ENCODE assay signal across 22 cellular contexts in the genomic region with DNA sequence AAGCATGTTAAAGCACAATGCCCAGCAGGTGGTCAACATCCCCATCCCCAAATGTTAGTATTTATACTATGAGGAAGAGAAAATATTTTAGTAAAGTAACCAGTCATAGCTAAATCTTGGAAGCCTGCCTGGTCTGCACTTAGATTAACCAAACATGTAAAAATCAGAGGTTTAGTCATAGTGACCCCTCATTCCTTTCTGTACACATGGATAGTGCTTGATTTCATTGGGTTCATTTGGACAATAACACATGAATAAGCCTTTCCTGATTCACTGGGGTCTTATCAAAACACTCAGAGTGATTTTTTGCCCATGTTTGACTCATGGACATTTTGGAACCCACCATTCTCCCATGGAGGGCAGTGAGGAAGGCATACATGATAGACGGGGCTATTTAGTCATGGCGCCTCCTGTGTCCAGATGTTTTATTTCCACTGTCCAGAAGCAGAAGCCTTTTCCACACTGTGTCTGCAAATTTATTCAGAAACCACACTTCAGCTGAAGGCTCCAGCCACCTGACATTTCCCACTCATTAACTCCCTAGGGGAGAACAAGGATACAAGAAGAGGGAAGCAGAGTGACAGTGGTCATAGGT. TPM values are rescaled to one million over a fixed set of nuclear protein-coding genes. Genes with fewer than 3 reads are reported as not detected.
DNase-seq lines count a peak whose midpoint lies in the region; ATAC-seq and TF ChIP-seq lines count a peak whose summit lies in the region.
"Had no signal": no experiment of that assay in that cellular context is flagged by ENCODE, and none has a peak within 500 bp of the region (broad histone marks: within the 10 kb centered on the region; RNA-seq: fewer than 3 reads in every experiment).

No MANE protein-coding gene starts in this region.

- H3K27me3 ChIP-seq in adipocyte (replicated peaks; ENCODE audit: control insufficient read depth, insufficient read depth, low read length) (no peaks in the 10 kb centered on the region), stomach (no peaks in the 10 kb centered on the region)
- H3K27me3 ChIP-seq in naive thymus-derived CD4-positive, alpha-beta T cell (ENCODE audit: control insufficient read depth in 2 of 2, insufficient read depth in 2 of 2, low read length in 2 of 2) = no peaks in the 10 kb centered on the region
- H3K27me3 ChIP-seq: body of pancreas had no signal

- H3K9me3 ChIP-seq in adipocyte (ENCODE audit: control insufficient read depth, low read length) (peaks cover 7% of the 10 kb centered on the region), stomach (peaks cover 0 to 9% (median 0%) of the 10 kb centered on the region in 4 donors)
- no peaks in the 10 kb centered on the region for H3K9me3 ChIP-seq in naive thymus-derived CD4-positive, alpha-beta T cell (ENCODE audit: control insufficient read depth in 2 of 3, low read length in 3 of 3)
- H3K9me3 ChIP-seq: body of pancreas had no signal

- H3K27ac ChIP-seq in stomach = peak overlapping the region; percentile 39 to 72 (median 54)
- no peak overlapping the region for H3K27ac ChIP-seq in naive thymus-derived CD4-positive, alpha-beta T cell (ENCODE audit: low read depth, low read length)
- H3K27ac ChIP-seq: body of pancreas, skin epidermis had no signal

- H3K4me1 Mint-ChIP-seq in naive thymus-derived CD4-positive, alpha-beta T cell = no peaks in the 10 kb centered on the region
- H3K4me1 Mint-ChIP-seq: CD4-positive, alpha-beta memory T cell; endodermal cell had no signal

- WGBS in stomach, 5 donors = 58 to 82% (median 80%) methylated on average over 2 of the region's 2 CpGs

- ATAC-seq in naive thymus-derived CD4-positive, alpha-beta T cell = no peak
- ATAC-seq in GM18520 (IDR thresholded peaks at IDR 0.05; ENCODE audit: unreplicated experiment) = no peak
- ATAC-seq: HCT116, T-helper 17 cell had no signal

- TF ChIP-seq CTCF in fibroblast of pulmonary artery (IDR thresholded peaks at IDR 0.05; ENCODE audit: low read length, missing control alignments) = no peak
- TF ChIP-seq CTCF in stomach (IDR thresholded peaks at IDR 0.05) = no peak

- DNase-seq in HCEC 1CT (peak; percentile 99), adipocyte (ENCODE audit: low read depth) (peak; percentile 88), fibroblast of pulmonary artery (ENCODE audit: low read depth) (peak; percentile 89), stomach (no peak), SKM-1 treated with dmso at 0.1 percent for 144 hours (lab: John Stamatoyannopoulos, UW; ENCODE audit: unreplicated experiment) (no peak)
- DNase-seq in naive thymus-derived CD4-positive, alpha-beta T cell = no peak
- DNase-seq in effector CD4-positive, alpha-beta T cell = no peak
- DNase-seq: activated CD4-positive, CD25-positive, alpha-beta regulatory T cell; activated effector memory CD4-positive, alpha-beta T cell treated with anti-CD3 and anti-CD28 coated beads, Interleukin-2, amount 50 U/mL, for 16 hours; CD4-positive, alpha-beta memory T cell; endodermal cell; head of caudate nucleus; midbrain; NCI-H2171 treated with DMSO at 0.1 percent for 48 hours; occipital lobe; T-helper 17 cell had no signal

- H3K4me3 ChIP-seq in adipocyte (ENCODE audit: low read length) (peak overlapping the region; percentile 63), fibroblast of pulmonary artery (replicated peaks; ENCODE audit: low read depth, low read length) (no peak overlapping the region), stomach (no peak overlapping the region)
- H3K4me3 ChIP-seq in naive thymus-derived CD4-positive, alpha-beta T cell (ENCODE audit: low read length) = no peak overlapping the region
- H3K4me3 ChIP-seq: body of pancreas, skin epidermis had no signal

- peaks cover 0 to 60% (median 15%) of the 10 kb centered on the region in 5 donors for H3K27me3 Mint-ChIP-seq in naive thymus-derived CD4-positive, alpha-beta T cell

- no peak for TF ChIP-seq EP300 in stomach (IDR thresholded peaks at IDR 0.05)

- H3K36me3 ChIP-seq in adipocyte (ENCODE audit: control insufficient read depth, insufficient read depth, low read length, severe bottlenecking) (no peaks in the 10 kb centered on the region), stomach (no peaks in the 10 kb centered on the region)
- H3K36me3 ChIP-seq in naive thymus-derived CD4-positive, alpha-beta T cell (ENCODE audit: control insufficient read depth in 2 of 3, insufficient read depth in 3 of 3, low read length in 3 of 3) = no peaks in the 10 kb centered on the region

- POLR2A ChIA-PET in naive thymus-derived CD4-positive, alpha-beta T cell (lab: Charles Lee) = no interaction called here

- TF ChIP-seq POLR2A in stomach (IDR thresholded peaks at IDR 0.05) = no peak

- H3K36me3 Mint-ChIP-seq in naive thymus-derived CD4-positive, alpha-beta T cell = peaks cover 0 to 6% (median 0%) of the 10 kb centered on the region in 5 donors
- H3K36me3 Mint-ChIP-seq: CD4-positive, alpha-beta memory T cell; type B pancreatic cell had no signal

- H3K9me3 Mint-ChIP-seq in naive thymus-derived CD4-positive, alpha-beta T cell = peaks cover 0 to 9% (median 0%) of the 10 kb centered on the region in 11 donors
- H3K9me3 Mint-ChIP-seq: CD4-positive, alpha-beta memory T cell had no signal

- no peak overlapping the region for H3K27ac Mint-ChIP-seq in naive thymus-derived CD4-positive, alpha-beta T cell
- H3K27ac Mint-ChIP-seq: CD4-positive, alpha-beta memory T cell; endodermal cell; T-helper 17 cell; type B pancreatic cell had no signal

- H3K4me1 ChIP-seq in adipocyte (ENCODE audit: control insufficient read depth, insufficient read depth, low read length) (peaks cover 41% of the 10 kb centered on the region), stomach (peaks cover 0 to 18% (median 9%) of the 10 kb centered on the region in 4 donors)
- no peaks in the 10 kb centered on the region for H3K4me1 ChIP-seq in naive thymus-derived CD4-positive, alpha-beta T cell (ENCODE audit: control insufficient read depth in 2 of 2, insufficient read depth in 2 of 2, low read length in 2 of 2)
- H3K4me1 ChIP-seq: body of pancreas had no signal

- CTCF ChIA-PET in naive thymus-derived CD4-positive, alpha-beta T cell (lab: Charles Lee) = no interaction called here

- H3K4me3 Mint-ChIP-seq in naive thymus-derived CD4-positive, alpha-beta T cell = no peak overlapping the region
- H3K4me3 Mint-ChIP-seq: CD4-positive, alpha-beta memory T cell; endodermal cell; T-helper 17 cell; type B pancreatic cell had no signal

- intact Hi-C loops in stomach (cut with DNase I; ENCODE audit: low total_unique reads) = loop anchor here (10.0 kb wide), 1 partner anchor 320 kb away; no protein-coding TSS in a partner anchor
- intact Hi-C loops in naive thymus-derived CD4-positive, alpha-beta T cell (cut with micrococcal nuclease) = no loop called here

- H3K9ac ChIP-seq in adipocyte (ENCODE audit: low read length) = peak overlapping the region; percentile 84

RNA-seq across cellular contexts. Expression of gene OR1J1, which starts 32.5 kb away (rescaled TPM):
- total RNA-seq in stomach = not detected
- polyA plus RNA-seq in stomach = not detected
- total RNA-seq in naive thymus-derived CD4-positive, alpha-beta T cell = not detected
- not detected for polyA plus RNA-seq in naive thymus-derived CD4-positive, alpha-beta T cell
- total RNA-seq: body of pancreas; CD4-positive, alpha-beta memory T cell; endodermal cell; kidney epithelial cell; occipital lobe; T-helper 17 cell had no signal
- polyA plus RNA-seq: CD4-positive, alpha-beta memory T cell had no signal

Comparison
In these comparisons a context has a peak if more than half of its experiments do, and no peak if none do; other contexts are left out.
1. DNase-seq: peak in HCEC 1CT (single experiment), adipocyte (single experiment) and fibroblast of pulmonary artery (single experiment); none in stomach (single experiment), naive thymus-derived CD4-positive, alpha-beta T cell (0 of 9), effector CD4-positive, alpha-beta T cell (single experiment) and SKM-1 treated with dmso at 0.1 percent for 144 hours (single experiment).